8 cellular contexts compared by ENCODE assay signal in the genomic region with DNA sequence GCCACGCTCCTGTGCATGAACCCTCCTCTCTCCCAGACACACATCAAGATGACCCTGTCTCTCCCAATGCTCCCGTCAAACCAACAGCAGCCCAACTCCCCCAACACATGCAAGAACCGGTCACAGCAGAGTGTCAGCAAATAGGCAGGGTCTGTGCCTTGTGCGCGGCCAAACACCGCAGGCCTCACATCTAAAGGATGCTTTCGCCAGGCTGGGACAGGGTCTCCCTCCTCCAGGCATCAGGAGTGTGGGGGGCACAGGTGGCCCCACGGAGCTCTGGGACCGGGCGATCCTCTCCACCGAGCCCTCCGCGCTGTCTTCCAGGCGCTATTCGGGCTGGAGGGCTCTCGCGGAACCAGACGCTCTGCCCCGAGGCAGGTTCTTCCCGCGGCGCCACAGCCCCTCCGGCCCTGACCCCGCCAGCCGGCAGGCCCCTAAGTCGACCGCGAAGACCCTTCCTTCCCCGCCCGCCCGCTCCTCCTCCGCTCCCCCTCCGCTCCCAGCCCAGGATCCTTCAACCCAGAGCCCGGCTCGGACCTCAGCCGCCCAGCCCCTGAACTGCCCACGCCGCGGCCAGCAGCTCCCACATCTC. TPM values are rescaled to one million over a fixed set of nuclear protein-coding genes. Genes with fewer than 3 reads are reported as not detected.
DNase-seq lines count a peak whose midpoint lies in the region; ATAC-seq and TF ChIP-seq lines count a peak whose summit lies in the region.

No MANE protein-coding gene starts in this region.

- H3K4me3 Mint-ChIP-seq in activated CD4-positive, alpha-beta T cell treated with anti-CD3 and anti-CD28 coated beads, Interleukin-2, amount 10 ng/mL, durations not matched to agents 7 days and 5 days: peak overlapping the region; percentile 98
- H3K4me3 Mint-ChIP-seq in naive thymus-derived CD4-positive, alpha-beta T cell: peak overlapping the region; percentile 90 to 100 (median 98)

- 22 to 38% methylated on average over 1 to 5 of the region's 39 CpGs for WGBS in esophagus squamous epithelium, 2 donors

- no peaks in the 10 kb centered on the region for H3K9me3 Mint-ChIP-seq in activated CD4-positive, alpha-beta T cell treated with anti-CD3 and anti-CD28 coated beads, Interleukin-2, amount 10 ng/mL, durations not matched to agents 7 days and 5 days
- H3K9me3 Mint-ChIP-seq in naive thymus-derived CD4-positive, alpha-beta T cell: peaks cover 0 to 5% (median 0%) of the 10 kb centered on the region in 11 donors

- peaks cover 33% of the 10 kb centered on the region for H3K4me1 Mint-ChIP-seq in activated CD4-positive, alpha-beta T cell treated with anti-CD3 and anti-CD28 coated beads, Interleukin-2, amount 10 ng/mL, durations not matched to agents 7 days and 5 days
- H3K4me1 Mint-ChIP-seq in naive thymus-derived CD4-positive, alpha-beta T cell: peaks cover 17 to 47% (median 37%) of the 10 kb centered on the region in 7 donors

- POLR2A ChIA-PET in activated CD4-positive, alpha-beta T cell treated with anti-CD3 and anti-CD28 coated beads, Interleukin-2, amount 10 ng/mL, durations not matched to agents 7 days and 5 days (lab: Charles Lee): no interaction called here
- POLR2A ChIA-PET in naive thymus-derived CD4-positive, alpha-beta T cell (lab: Charles Lee): interaction anchor here (0.7 to 2.3 kb wide), 4 partner anchors 13 to 1273 kb away, joined by 3 to 11 read pairs (median 3); partner anchors contain the start of gene SAAL1

- H3K27ac ChIP-seq in KOPT-K1 (ENCODE audit: low read depth, low read length, poor library complexity, severe bottlenecking) (peak overlapping the region; percentile 66), esophagus squamous epithelium (peak overlapping the region; percentile 69 to 89 (median 86)), uterus (peak overlapping the region; percentile 76 to 85)
- peak overlapping the region; percentile 84 for H3K27ac ChIP-seq in naive thymus-derived CD4-positive, alpha-beta T cell (ENCODE audit: low read depth, low read length)

- ATAC-seq in GM19043 (IDR thresholded peaks at IDR 0.05; ENCODE audit: low read depth, unreplicated experiment): peak; percentile 1
- ATAC-seq in naive thymus-derived CD4-positive, alpha-beta T cell: no peak

- TF ChIP-seq CTCF in esophagus squamous epithelium (IDR thresholded peaks at IDR 0.05) (no peak), uterus (IDR thresholded peaks at IDR 0.05) (no peak)

- intact Hi-C loops in esophagus squamous epithelium (cut with DNase I): no loop called here
- intact Hi-C loops in naive thymus-derived CD4-positive, alpha-beta T cell (cut with micrococcal nuclease): loop anchor here (2.0 to 10.0 kb wide), 10 partner anchors 382 to 1702 kb away; partner anchors contain the start of genes NAV2 (in 2 of the 2), ZDHHC13 (in 2 of the 2), C11orf58 (in 1 of the 2) and LDHA (in 1 of the 2)
- intact Hi-C loops in uterus (cut with DNase I; ENCODE audit: low total_unique reads): no loop called here

- CTCF ChIA-PET in activated CD4-positive, alpha-beta T cell treated with anti-CD3 and anti-CD28 coated beads, Interleukin-2, amount 10 ng/mL, durations not matched to agents 7 days and 5 days (lab: Charles Lee): interaction anchor here (1.2 kb wide), 2 partner anchors 9 to 11 kb away, joined by 3 read pairs; no protein-coding TSS in a partner anchor
- CTCF ChIA-PET in naive thymus-derived CD4-positive, alpha-beta T cell (lab: Charles Lee): interaction anchor here (2.8 kb wide), 1 partner anchor 94 kb away, joined by 14 read pairs; the partner anchor contains the start of gene SAAL1

- H3K36me3 Mint-ChIP-seq in activated CD4-positive, alpha-beta T cell treated with anti-CD3 and anti-CD28 coated beads, Interleukin-2, amount 10 ng/mL, durations not matched to agents 7 days and 5 days (ENCODE audit: low read depth): peaks cover 7% of the 10 kb centered on the region
- H3K36me3 Mint-ChIP-seq in naive thymus-derived CD4-positive, alpha-beta T cell: peaks cover 0 to 4% (median 0%) of the 10 kb centered on the region in 5 donors

- H3K4me1 ChIP-seq in esophagus squamous epithelium (peaks cover 0 to 25% (median 0%) of the 10 kb centered on the region in 3 donors), uterus (no peaks in the 10 kb centered on the region)
- H3K4me1 ChIP-seq in naive thymus-derived CD4-positive, alpha-beta T cell (ENCODE audit: control insufficient read depth in 2 of 2, insufficient read depth in 2 of 2, low read length in 2 of 2): peaks cover 10% of the 10 kb centered on the region in 2 donors

- H3K27me3 Mint-ChIP-seq in activated CD4-positive, alpha-beta T cell treated with anti-CD3 and anti-CD28 coated beads, Interleukin-2, amount 10 ng/mL, durations not matched to agents 7 days and 5 days: peaks cover 1% of the 10 kb centered on the region
- H3K27me3 Mint-ChIP-seq in naive thymus-derived CD4-positive, alpha-beta T cell: no peaks in the 10 kb centered on the region

- peak overlapping the region; percentile 66 to 79 (median 70) for H3K4me3 ChIP-seq in esophagus squamous epithelium
- peak overlapping the region; percentile 85 for H3K4me3 ChIP-seq in naive thymus-derived CD4-positive, alpha-beta T cell (ENCODE audit: low read length)
- H3K4me3 ChIP-seq in uterus: peak overlapping the region; percentile 59 to 67

- peaks cover 0 to 5% (median 0%) of the 10 kb centered on the region in 4 donors for H3K27me3 ChIP-seq in esophagus squamous epithelium
- no peaks in the 10 kb centered on the region for H3K27me3 ChIP-seq in naive thymus-derived CD4-positive, alpha-beta T cell (ENCODE audit: control insufficient read depth in 2 of 2, insufficient read depth in 2 of 2, low read length in 2 of 2)
- no peaks in the 10 kb centered on the region for H3K27me3 ChIP-seq in uterus

- TF ChIP-seq POLR2A in esophagus squamous epithelium (IDR thresholded peaks at IDR 0.05) (no peak), uterus (IDR thresholded peaks at IDR 0.05) (no peak)

- H3K36me3 ChIP-seq in KOPT-K1 (ENCODE audit: insufficient read depth, low read length) (0 out of 2 replicates have a peak, but pooled peaks cover 2% of the 10 kb centered on the region), esophagus squamous epithelium (peaks cover 0 to under 1% (median 0%) of the 10 kb centered on the region in 3 donors), uterus (no peaks in the 10 kb centered on the region)
- H3K36me3 ChIP-seq in naive thymus-derived CD4-positive, alpha-beta T cell (ENCODE audit: control insufficient read depth in 2 of 3, insufficient read depth in 3 of 3, low read length in 3 of 3): peaks cover 0 to 4% (median 0%) of the 10 kb centered on the region in 3 experiments

- DNase-seq in AG20443 (ENCODE audit: low spot score) (peak; percentile 31), esophagus squamous epithelium (lab: John Stamatoyannopoulos, UW) (no peak), uterus (peak in 1 of 2 donors; percentile 26), NCI-H2196 treated with DMSO at 0.1 percent for 48 hours (lab: John Stamatoyannopoulos, UW; ENCODE audit: unreplicated experiment) (no peak)
- peak; percentile 23 for DNase-seq in activated CD4-positive, alpha-beta T cell treated with anti-CD3 and anti-CD28 coated beads, Interleukin-2, amount 10 ng/mL, durations not matched to agents 7 days and 5 days
- peak in 8 of 9 donors; percentile 11 to 45 (median 36) for DNase-seq in naive thymus-derived CD4-positive, alpha-beta T cell

- H3K27ac Mint-ChIP-seq in activated CD4-positive, alpha-beta T cell treated with anti-CD3 and anti-CD28 coated beads, Interleukin-2, amount 10 ng/mL, durations not matched to agents 7 days and 5 days: peak overlapping the region; percentile 98
- H3K27ac Mint-ChIP-seq in naive thymus-derived CD4-positive, alpha-beta T cell: peak overlapping the region; percentile 82 to 99 (median 95)

- H3K9me3 ChIP-seq in KOPT-K1 (ENCODE audit: insufficient read depth, low read length, poor library complexity, severe bottlenecking): no peaks in the 10 kb centered on the region
- no peaks in the 10 kb centered on the region for H3K9me3 ChIP-seq in esophagus squamous epithelium
- no peaks in the 10 kb centered on the region for H3K9me3 ChIP-seq in naive thymus-derived CD4-positive, alpha-beta T cell (ENCODE audit: control insufficient read depth in 2 of 3, low read length in 3 of 3)
- H3K9me3 ChIP-seq in uterus: no peaks in the 10 kb centered on the region

RNA-seq across cellular contexts. Expression of gene SERGEF, which starts 0.4 kb away (rescaled TPM):
- 10 to 100 TPM; 33.7 to 33.9 TPM for total RNA-seq in activated CD4-positive, alpha-beta T cell treated with anti-CD3 and anti-CD28 coated beads, Interleukin-2, amount 10 ng/mL, durations not matched to agents 7 days and 5 days
- total RNA-seq in esophagus squamous epithelium: 10 to 100 TPM in 3 of 4 donors, 1 to 10 TPM in 1; 4.2 to 35.7 (median 13.4) TPM
- total RNA-seq in naive thymus-derived CD4-positive, alpha-beta T cell: 10 to 100 TPM; 35.0 to 57.7 (median 52.9) TPM
- polyA plus RNA-seq in naive thymus-derived CD4-positive, alpha-beta T cell: 10 to 100 TPM; 77.0 to 93.5 TPM
- total RNA-seq in uterus: 10 to 100 TPM; 12.6 to 64.4 (median 43.7) TPM

RNA-seq across cellular contexts. Expression of gene TPH1, which starts 33.7 kb away (rescaled TPM):
- total RNA-seq in activated CD4-positive, alpha-beta T cell treated with anti-CD3 and anti-CD28 coated beads, Interleukin-2, amount 10 ng/mL, durations not matched to agents 7 days and 5 days: under 1 TPM; 0.23 to 0.35 TPM
- total RNA-seq in esophagus squamous epithelium (under 1 TPM; 0.06 to 0.38 (median 0.15) TPM), uterus (1 to 10 TPM in 3 of 4 donors, under 1 TPM in 1; under 0.01 to 2.3 (median 1.3) TPM)
- total RNA-seq in naive thymus-derived CD4-positive, alpha-beta T cell: 1 to 10 TPM in 2 of 5 experiments, under 1 TPM in 3; 0.41 to 2.7 (median 0.92) TPM
- under 1 TPM in 1 of 2 donors, not detected in 1; 0.06 TPM for polyA plus RNA-seq in naive thymus-derived CD4-positive, alpha-beta T cell

Comparison
In these comparisons a context has a peak if more than half of its experiments do, and no peak if none do; other contexts are left out.
1. DNase-seq: peak in AG20443 (single experiment), activated CD4-positive, alpha-beta T cell treated with anti-CD3 and anti-CD28 coated beads, Interleukin-2, amount 10 ng/mL, durations not matched to agents 7 days and 5 days (single experiment) and naive thymus-derived CD4-positive, alpha-beta T cell (8 of 9); none in esophagus squamous epithelium (single experiment) and NCI-H2196 treated with DMSO at 0.1 percent for 48 hours (single experiment).
2. intact Hi-C loops: an anchor here in naive thymus-derived CD4-positive, alpha-beta T cell (2.0 to 10.0 kb wide); none called in esophagus squamous epithelium and uterus.
3. Peak in every context shown above with its lines, with median percentiles within 50 percentile points of each other: H3K27ac ChIP-seq and H3K4me3 ChIP-seq.